17 cellular contexts compared by ENCODE assay signal in genomic region chr10:46270086-46270811, GRCh38. TPM values are rescaled to one million over a fixed set of nuclear protein-coding genes. Genes with fewer than 3 reads are reported as not detected.
DNase-seq lines count a peak whose midpoint lies in the region; ATAC-seq and TF ChIP-seq lines count a peak whose summit lies in the region.
"Had no signal": no experiment of that assay in that cellular context is flagged by ENCODE, and none has a peak within 500 bp of the region (broad histone marks: within the 10 kb centered on the region; RNA-seq: fewer than 3 reads in every experiment).

No MANE protein-coding gene starts in this region.

- intact Hi-C loops in CD4-positive, alpha-beta T cell (cut with DNase I, micrococcal nuclease): loop anchor here in 1 of 2 experiments (2.0 kb wide), 1 partner anchor 15 kb away; no protein-coding TSS in a partner anchor

- no peak for TF ChIP-seq CTCF in CD4-positive, alpha-beta T cell (IDR thresholded peaks at IDR 0.05)

- no CpG with 5 or more reads among the region's 7 CpGs for WGBS in neuronal stem cell (ENCODE audit: extremely low coverage in 2 of 2, insufficient read length in 2 of 2, insufficient replicate concordance in 1 of 2), 2 donors

- H3K27me3 ChIP-seq in CD4-positive, alpha-beta T cell (ENCODE audit: control insufficient read depth, insufficient read depth, low read length): no peaks in the 10 kb centered on the region
- peaks cover 0 to 3% (median 0%) of the 10 kb centered on the region in 3 experiments for H3K27me3 ChIP-seq in neuronal stem cell (ENCODE audit: control insufficient read depth in 3 of 3, insufficient read depth in 3 of 3, low read depth in 1 of 3, low read length in 3 of 3)
- H3K27me3 ChIP-seq: right lobe of liver, uterus had no signal

- CTCF ChIA-PET in CD4-positive, alpha-beta T cell (lab: Charles Lee): interaction anchor here (1.3 kb wide), 1 partner anchor 225 kb away, joined by 3 read pairs; no protein-coding TSS in a partner anchor

- DNase-seq in CD4-positive, alpha-beta T cell: peak in 2 of 10 experiments; percentile 0 to 31
- no peak for DNase-seq in neuronal stem cell (ENCODE audit: low spot score)
- no peak for DNase-seq in cortex of kidney (lab: John Stamatoyannopoulos, UW)
- DNase-seq in NCI-H2107 treated with DMSO at 0.1 percent for 48 hours (lab: John Stamatoyannopoulos, UW; ENCODE audit: unreplicated experiment): no peak
- DNase-seq: DMS79 treated with DMSO at 0.1 percent for 48 hours, KG1, NCI-H1417 treated with DMSO at 0.1 percent for 48 hours had no signal

- no peak overlapping the region for H4K91ac ChIP-seq in neuronal stem cell (ENCODE audit: low read depth, low read length, poor library complexity)

- no peak overlapping the region for H3K4me3 ChIP-seq in neuronal stem cell (ENCODE audit: low read length in 2 of 2)
- H3K4me3 ChIP-seq: HAP-1, right lobe of liver, uterus had no signal

- no peaks in the 10 kb centered on the region for H3K36me3 ChIP-seq in neuronal stem cell (replicated peaks in 1 of 2; ENCODE audit: control insufficient read depth in 2 of 2, insufficient read depth in 2 of 2, low read length in 2 of 2)
- H3K36me3 ChIP-seq: HAP-1, right lobe of liver, uterus had no signal

- H4K8ac ChIP-seq in neuronal stem cell (ENCODE audit: low read depth, low read length): no peak overlapping the region

- H3K36me3 Mint-ChIP-seq in CD4-positive, alpha-beta T cell (ENCODE audit: low read depth): peaks cover 15% of the 10 kb centered on the region
- H3K36me3 Mint-ChIP-seq in activated T-helper 17 cell treated with anti-CD3 and anti-CD28 coated beads, Interleukin-2, amount 50 U/mL, for 72 hours (ENCODE audit: low read depth): no peaks in the 10 kb centered on the region

- POLR2A ChIA-PET in CD4-positive, alpha-beta T cell (lab: Charles Lee): interaction anchor here (0.8 to 2.6 kb wide), 5 partner anchors 10 to 163 kb away, joined by 3 to 19 read pairs (median 5); no protein-coding TSS in a partner anchor

- H3K9ac ChIP-seq in neuronal stem cell (ENCODE audit: low read depth, low read length, poor library complexity): no peak overlapping the region

- H3K4me3 Mint-ChIP-seq in CD4-positive, alpha-beta T cell: peak overlapping the region; percentile 44
- H3K4me3 Mint-ChIP-seq in activated T-helper 17 cell treated with anti-CD3 and anti-CD28 coated beads, Interleukin-2, amount 50 U/mL, for 72 hours: no peak overlapping the region

- no peak overlapping the region for H3K23ac ChIP-seq in neuronal stem cell (ENCODE audit: low read depth, low read length, poor library complexity)

- no peak overlapping the region for H2BK15ac ChIP-seq in neuronal stem cell (ENCODE audit: low read length)

- H3K4me1 ChIP-seq in neuronal stem cell (ENCODE audit: control insufficient read depth in 2 of 2, insufficient read depth in 1 of 2, low read depth in 1 of 2, low read length in 2 of 2): peaks cover 0 to 2% of the 10 kb centered on the region in 2 donors
- H3K4me1 ChIP-seq: HAP-1, right lobe of liver, uterus had no signal

- H3K9me3 ChIP-seq in CD4-positive, alpha-beta T cell (ENCODE audit: control insufficient read depth, low read length): no peaks in the 10 kb centered on the region
- peaks cover 0 to 2% of the 10 kb centered on the region in 2 donors for H3K9me3 ChIP-seq in neuronal stem cell (replicated peaks in 1 of 2; ENCODE audit: control insufficient read depth in 2 of 2, insufficient read depth in 1 of 2, low read depth in 1 of 2, low read length in 2 of 2)
- H3K9me3 ChIP-seq: HAP-1, right lobe of liver, uterus had no signal

- H2BK12ac ChIP-seq in neuronal stem cell (ENCODE audit: low read length): no peak overlapping the region

- ATAC-seq in CD4-positive, alpha-beta T cell (ENCODE audit: poor library complexity): no peak
- ATAC-seq in GM19351 (IDR thresholded peaks at IDR 0.05; ENCODE audit: unreplicated experiment): peak; percentile 4
- ATAC-seq in activated T-helper 17 cell treated with anti-CD3 and anti-CD28 coated beads, Interleukin-2, amount 50 U/mL, for 72 hours (replicated peaks): peak; percentile 29
- no peak for ATAC-seq in HG02798 (IDR thresholded peaks at IDR 0.05; ENCODE audit: poor library complexity, unreplicated experiment)
- ATAC-seq: right lobe of liver had no signal

- no peak overlapping the region for H2AK5ac ChIP-seq in neuronal stem cell (ENCODE audit: low read depth, low read length)

- no peak overlapping the region for H2BK5ac ChIP-seq in neuronal stem cell (ENCODE audit: low read length)

- peak overlapping the region; percentile 82 for H3K27ac ChIP-seq in CD4-positive, alpha-beta T cell (ENCODE audit: low read depth, low read length)
- no peak overlapping the region for H3K27ac ChIP-seq in neuronal stem cell (replicated peaks; ENCODE audit: low read length)
- H3K27ac ChIP-seq: C4-2B, HL-60, right lobe of liver, uterus had no signal

- no peaks in the 10 kb centered on the region for H3K9me3 Mint-ChIP-seq in CD4-positive, alpha-beta T cell
- H3K9me3 Mint-ChIP-seq in activated T-helper 17 cell treated with anti-CD3 and anti-CD28 coated beads, Interleukin-2, amount 50 U/mL, for 72 hours: no peaks in the 10 kb centered on the region

- no peak overlapping the region for H2BK120ac ChIP-seq in neuronal stem cell (ENCODE audit: low read depth, low read length)

- no peak overlapping the region for H3K27ac Mint-ChIP-seq in CD4-positive, alpha-beta T cell
- H3K27ac Mint-ChIP-seq in activated T-helper 17 cell treated with anti-CD3 and anti-CD28 coated beads, Interleukin-2, amount 50 U/mL, for 72 hours: no peak overlapping the region

- peaks cover 45% of the 10 kb centered on the region for H3K4me1 Mint-ChIP-seq in CD4-positive, alpha-beta T cell (ENCODE audit: low read depth)
- H3K4me1 Mint-ChIP-seq in activated T-helper 17 cell treated with anti-CD3 and anti-CD28 coated beads, Interleukin-2, amount 50 U/mL, for 72 hours: peaks cover 26% of the 10 kb centered on the region

- H3K27me3 Mint-ChIP-seq in CD4-positive, alpha-beta T cell: no peaks in the 10 kb centered on the region
- H3K27me3 Mint-ChIP-seq in activated T-helper 17 cell treated with anti-CD3 and anti-CD28 coated beads, Interleukin-2, amount 50 U/mL, for 72 hours: no peaks in the 10 kb centered on the region

- H3K4ac ChIP-seq in neuronal stem cell (ENCODE audit: low read length): no peak overlapping the region

- H3K79me1 ChIP-seq in neuronal stem cell (ENCODE audit: low read depth, low read length): peaks cover 2% of the 10 kb centered on the region

- H3K18ac ChIP-seq in neuronal stem cell (ENCODE audit: low read length): peak overlapping the region; percentile 32

- H3K14ac ChIP-seq in neuronal stem cell (ENCODE audit: low read length): no peak overlapping the region

- H3K4me2 ChIP-seq in neuronal stem cell (ENCODE audit: insufficient read depth, low read length, poor library complexity, severe bottlenecking): no peak overlapping the region

- no peak overlapping the region for H2AFZ ChIP-seq in neuronal stem cell (ENCODE audit: low read length)

RNA-seq across cellular contexts. Expression of gene ANTXRL, which starts 16.5 kb away (rescaled TPM):
- total RNA-seq in CD4-positive, alpha-beta T cell: not detected
- not detected for total RNA-seq in activated T-helper 17 cell treated with anti-CD3 and anti-CD28 coated beads, Interleukin-2, amount 50 U/mL, for 72 hours
- not detected for polyA plus RNA-seq in neuronal stem cell (2013, experiment 1 of 2)
- polyA plus RNA-seq in neuronal stem cell (2013, experiment 2 of 2): not detected
- total RNA-seq: mesenteric fat pad, right lobe of liver, SK-MEL-5 had no signal

Comparison
In these comparisons a context has a peak if more than half of its experiments do, and no peak if none do; other contexts are left out.
1. ATAC-seq: peak in GM19351 (single experiment) and activated T-helper 17 cell treated with anti-CD3 and anti-CD28 coated beads, Interleukin-2, amount 50 U/mL, for 72 hours (single experiment); none in CD4-positive, alpha-beta T cell (single experiment) and HG02798 (single experiment).